18 cellular contexts compared by ENCODE assay signal in the genomic region with DNA sequence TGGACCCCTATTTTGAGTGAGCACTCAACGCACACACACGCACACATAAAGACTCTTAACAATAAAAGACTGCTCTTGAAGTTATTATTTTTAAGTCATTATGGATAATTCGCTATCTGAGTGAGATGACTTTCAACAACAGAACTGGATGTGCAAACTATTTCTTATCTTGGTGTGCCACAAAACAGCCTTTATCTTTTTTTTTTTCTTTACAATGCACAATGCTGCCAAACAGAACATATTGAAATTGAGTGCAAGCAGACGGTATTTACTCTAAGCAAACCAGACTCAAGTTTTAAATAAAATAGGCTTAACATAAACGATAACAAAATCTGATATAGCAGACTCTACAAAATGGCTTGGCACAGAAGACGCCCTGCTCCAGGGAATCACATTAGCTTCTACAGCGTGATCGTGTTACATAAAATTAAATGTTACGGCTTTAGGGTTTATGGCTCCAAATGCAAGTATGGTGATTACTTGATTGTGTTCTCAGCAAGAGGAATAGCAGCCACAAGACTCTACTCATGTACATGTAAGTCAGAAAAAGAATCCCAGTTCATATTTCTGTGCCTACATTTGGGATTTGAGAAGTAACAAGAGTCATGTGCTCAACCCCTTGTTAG. TPM values are rescaled to one million over a fixed set of nuclear protein-coding genes. Genes with fewer than 3 reads are reported as not detected.
DNase-seq lines count a peak whose midpoint lies in the region; ATAC-seq and TF ChIP-seq lines count a peak whose summit lies in the region.
"Had no signal": no experiment of that assay in that cellular context is flagged by ENCODE, and none has a peak within 500 bp of the region (broad histone marks: within the 10 kb centered on the region; RNA-seq: fewer than 3 reads in every experiment).

No MANE protein-coding gene starts in this region.

- H3K27ac ChIP-seq in BLaER1 treated with 17β-estradiol and CSF1 and Interleukin-3, amounts not matched to agents 10 nM and 100 nM = no peak overlapping the region
- no peak overlapping the region for H3K27ac ChIP-seq in IMR-90 (ENCODE audit: insufficient read depth, low read length)
- no peak overlapping the region for H3K27ac ChIP-seq in SK-N-SH (ENCODE audit: low read depth in 2 of 2, low read length in 1 of 2)
- H3K27ac ChIP-seq: SJCRH30 had no signal

- WGBS in IMR-90 (ENCODE audit: extremely low coverage in 2 of 2, insufficient read length in 1 of 2), 2 experiments = no CpG with 5 or more reads among the region's 9 CpGs
- 33% methylated on average over 9 of the region's 9 CpGs for WGBS in SK-N-SH (ENCODE audit: low lambda C conversion rate)

- no peak overlapping the region for H3K14ac ChIP-seq in IMR-90 (replicated peaks; ENCODE audit: low read depth, low read length)

- H2AK9ac ChIP-seq in IMR-90 (replicated peaks; ENCODE audit: low read depth, low read length, poor library complexity) = no peak overlapping the region

- DNase-seq in IMR-90 = no peak
- no peak for DNase-seq in SK-N-SH
- peak; percentile 67 for DNase-seq in fibroblast of villous mesenchyme (ENCODE audit: low read depth)
- DNase-seq in anterior cingulate cortex (lab: John Stamatoyannopoulos, UW) = no peak
- no peak for DNase-seq in GM10266 (ENCODE audit: extremely low spot score)
- no peak for DNase-seq in KG1 (lab: John Stamatoyannopoulos, UW)
- DNase-seq: ACHN, AML-193, COR-L47, EL, HFFc6, Kasumi-1, NCI-H1436, NCI-H2029, NCI-H524 treated with DMSO at 0.1 percent for 48 hours, PC-3, SJCRH30 had no signal

- no peak overlapping the region for H3K9ac ChIP-seq in BLaER1 treated with 17β-estradiol and CSF1 and Interleukin-3, amounts not matched to agents 10 nM and 100 nM
- H3K9ac ChIP-seq in IMR-90 (ENCODE audit: low read depth, low read length) (no peak overlapping the region), SK-N-SH (no peak overlapping the region)

- no peak overlapping the region for H3K56ac ChIP-seq in IMR-90 (ENCODE audit: extremely low read depth, insufficient read depth, low read length)

- H4K5ac ChIP-seq in IMR-90 (ENCODE audit: low read depth, low read length) = no peak overlapping the region

- H4K20me1 ChIP-seq in BLaER1 treated with 17β-estradiol and CSF1 and Interleukin-3, amounts not matched to agents 10 nM and 100 nM = no peaks in the 10 kb centered on the region
- H4K20me1 ChIP-seq in IMR-90 (ENCODE audit: insufficient read depth, low read length) = no peaks in the 10 kb centered on the region
- no peaks in the 10 kb centered on the region for H4K20me1 ChIP-seq in SK-N-SH (ENCODE audit: insufficient read depth)

- in situ Hi-C loops in IMR-90 (cut with MboI; ENCODE audit: low sequenced_read_pairs) = loop anchor here (10.0 kb wide), 1 partner anchor 753 kb away; no protein-coding TSS in a partner anchor

- POLR2A ChIA-PET in IMR-90 (lab: Charles Lee; ENCODE audit: unreplicated experiment) (no interaction called here), SK-N-SH (lab: Yijun Ruan, JAX) (no interaction called here)

- H2BK20ac ChIP-seq in IMR-90 (ENCODE audit: low read depth, low read length) = peak overlapping the region; percentile 41; the same call in 1 of the 2 replicates

- no peaks in the 10 kb centered on the region for H3F3A ChIP-seq in SK-N-SH (replicated peaks; ENCODE audit: insufficient read depth)

- no peak overlapping the region for H2BK5ac ChIP-seq in IMR-90 (ENCODE audit: low read depth, low read length, poor library complexity, severe bottlenecking)

- TF ChIP-seq CTCF in IMR-90 (conservative IDR thresholded peaks at IDR 0.05; ENCODE audit: low read depth, low read length) = no peak
- no peak for TF ChIP-seq CTCF in SK-N-SH (IDR thresholded peaks at IDR 0.05)
- no peak for TF ChIP-seq CTCF in fibroblast of villous mesenchyme (IDR thresholded peaks at IDR 0.05; ENCODE audit: insufficient read depth, low read depth, low read length)
- no peak for TF ChIP-seq CTCF in GM10266 (IDR thresholded peaks at IDR 0.05; ENCODE audit: control insufficient read depth, insufficient read depth, low read depth, missing control alignments)

- ATAC-seq in IMR-90 (ENCODE audit: low read depth) = no peak
- ATAC-seq: PC-3 had no signal

- peaks cover 17% of the 10 kb centered on the region for H3K9me1 ChIP-seq in IMR-90 (ENCODE audit: insufficient read depth, low read length)

- H2AK5ac ChIP-seq in IMR-90 (ENCODE audit: low read depth, low read length) = no peak overlapping the region

- H3K4me1 ChIP-seq in BLaER1 treated with 17β-estradiol and CSF1 and Interleukin-3, amounts not matched to agents 10 nM and 100 nM = peaks cover 40 to 67% (median 59%) of the 10 kb centered on the region in 10 experiments
- H3K4me1 ChIP-seq in IMR-90 (ENCODE audit: control insufficient read depth, insufficient read depth, low read length) (peaks cover 18% of the 10 kb centered on the region), SK-N-SH (ENCODE audit: control insufficient read depth in 1 of 2, insufficient read depth in 2 of 2, low read depth in 1 of 2, low read length in 1 of 2) (peaks cover 3 to 14% of the 10 kb centered on the region in 2 experiments; a peak in 1 of 4 replicates)

- H3K9me3 ChIP-seq in BLaER1 treated with 17β-estradiol and CSF1 and Interleukin-3, amounts not matched to agents 10 nM and 100 nM (replicated peaks in 1 of 11) = peaks cover 8 to 24% (median 11%) of the 10 kb centered on the region in 11 experiments; a peak in 20 of 22 replicates
- H3K9me3 ChIP-seq in IMR-90 (ENCODE audit: control insufficient read depth, insufficient read depth, low read length) (no peaks in the 10 kb centered on the region), SK-N-SH (no peaks in the 10 kb centered on the region)

- H3K4ac ChIP-seq in IMR-90 (ENCODE audit: low read depth, low read length) = no peak overlapping the region

- no peak overlapping the region for H4K91ac ChIP-seq in IMR-90 (ENCODE audit: insufficient read depth, low read depth, low read length)

- peaks cover 0 to 15% (median 0%) of the 10 kb centered on the region in 11 experiments; a peak in 1 of 22 replicates for H3K36me3 ChIP-seq in BLaER1 treated with 17β-estradiol and CSF1 and Interleukin-3, amounts not matched to agents 10 nM and 100 nM
- H3K36me3 ChIP-seq in IMR-90 (ENCODE audit: control insufficient read depth, insufficient read depth, low read length) = no peaks in the 10 kb centered on the region
- no peaks in the 10 kb centered on the region for H3K36me3 ChIP-seq in SK-N-SH (replicated peaks in 1 of 2; ENCODE audit: control insufficient read depth in 1 of 2, insufficient read depth in 2 of 2, low read length in 1 of 2)
- H3K36me3 ChIP-seq: SJCRH30 had no signal

- BruUV-seq in IMR-90 (replicated peaks; lab: Mats Ljungman, UMichigan) = no TSS peak

- intact Hi-C loops in IMR-90 (cut with micrococcal nuclease) = no loop called here

- H3K9me2 ChIP-seq in SK-N-SH = no peaks in the 10 kb centered on the region

- H2AFZ ChIP-seq in IMR-90 (replicated peaks; ENCODE audit: low read length, poor library complexity) (no peak overlapping the region), SK-N-SH (ENCODE audit: low read depth) (no peak overlapping the region)

- CTCF ChIA-PET in IMR-90 (lab: Yijun Ruan, JAX) (no interaction called here), SK-N-SH (lab: Yijun Ruan, JAX) (interaction anchor here (0.7 to 1.6 kb wide), 3 partner anchors 8 to 1371 kb away, joined by 3 to 5 read pairs (median 4); no protein-coding TSS in a partner anchor)

- H3K79me2 ChIP-seq in SK-N-SH (ENCODE audit: insufficient read depth) = no peaks in the 10 kb centered on the region

- no peak for TF ChIP-seq POLR2A in IMR-90 (IDR thresholded peaks at IDR 0.05; ENCODE audit: low read depth, low read length)

- peaks cover 0 to 3% of the 10 kb centered on the region in 2 experiments; a peak in 1 of 4 replicates for H3K79me1 ChIP-seq in IMR-90 (ENCODE audit: low read depth in 1 of 2, low read length in 2 of 2)

- no peak for TF ChIP-seq RAD21 in IMR-90 (IDR thresholded peaks at IDR 0.05; ENCODE audit: low read length)
- no peak for TF ChIP-seq RAD21 in SK-N-SH (IDR thresholded peaks at IDR 0.05; ENCODE audit: low read length)

- no peak overlapping the region for H4K8ac ChIP-seq in IMR-90 (ENCODE audit: low read depth in 2 of 2, low read length in 2 of 2)

- H3K4me3 ChIP-seq in BLaER1 treated with 17β-estradiol and CSF1 and Interleukin-3, amounts not matched to agents 10 nM and 100 nM = no peak overlapping the region
- no peak overlapping the region for H3K4me3 ChIP-seq in IMR-90 (ENCODE audit: insufficient read depth, low read depth, low read length)
- H3K4me3 ChIP-seq in SK-N-SH (ENCODE audit: low read depth in 2 of 2, low read length in 1 of 2) = no peak overlapping the region
- no peak overlapping the region for H3K4me3 ChIP-seq in fibroblast of villous mesenchyme (ENCODE audit: low read depth, low read length)
- H3K4me3 ChIP-seq: SJCRH30 had no signal

- dilution Hi-C loops in IMR-90 (cut with HindIII; ENCODE audit: low sequenced_read_pairs, unreplicated experiment) = no loop called here

- no peaks in the 10 kb centered on the region for H3K27me3 ChIP-seq in BLaER1 treated with 17β-estradiol and CSF1 and Interleukin-3, amounts not matched to agents 10 nM and 100 nM
- H3K27me3 ChIP-seq in IMR-90 (ENCODE audit: control insufficient read depth, insufficient read depth, low read length) = no peaks in the 10 kb centered on the region; the same call in none of the 2 replicates
- H3K27me3 ChIP-seq in SK-N-SH (ENCODE audit: insufficient read depth) = peaks cover 12% of the 10 kb centered on the region; the same call in 1 of the 2 replicates
- H3K27me3 ChIP-seq: SJCRH30 had no signal

- H3K18ac ChIP-seq in IMR-90 (ENCODE audit: low read depth, low read length) = peak overlapping the region; percentile 58

- H3K4me2 ChIP-seq in BLaER1 treated with 17β-estradiol and CSF1 and Interleukin-3, amounts not matched to agents 10 nM and 100 nM = peak overlapping the region in 9 of 11 experiments; percentile 9 to 95 (median 29); a peak in 13 of 22 replicates
- H3K4me2 ChIP-seq in IMR-90 (ENCODE audit: low read depth, low read length) (no peak overlapping the region), SK-N-SH (no peak overlapping the region)

- H2BK15ac ChIP-seq in IMR-90 (ENCODE audit: low read depth, low read length) = 0 out of 3 replicates have a peak overlapping the region, but pooled peaks have one; percentile 11

- peak overlapping the region; percentile 26; the same call in 1 of the 2 replicates for H2BK120ac ChIP-seq in IMR-90 (ENCODE audit: low read depth, low read length)

- no peak for TF ChIP-seq EP300 in SK-N-SH (IDR thresholded peaks at IDR 0.05; ENCODE audit: borderline replicate concordance in 1 of 2, low read depth in 1 of 2, low read length in 1 of 2)

- H3K23ac ChIP-seq in IMR-90 (ENCODE audit: low read depth, low read length) = peak overlapping the region; percentile 52; the same call in 1 of the 2 replicates

RNA-seq across cellular contexts. Expression of a gene that starts 9.6 kb away (rescaled TPM):
- total RNA-seq in IMR-90 (2012; rRNA removed) (5.8 and 6.3 TPM in 2 replicates), fibroblast of villous mesenchyme (1.3 and 2.6 TPM in 2 replicates)
- polyA plus RNA-seq in IMR-90 (2012; rRNA removed) (5.3 and 5.5 TPM in 2 replicates), SK-N-SH (2012; rRNA removed) (0.06 and 0.20 TPM in 2 replicates)
- polyA plus RNA-seq in IMR-90 (2012; cell fraction: cytosol; rRNA removed) = 3.4 and 3.9 TPM in 2 replicates
- 5.2 and 6.8 TPM in 2 replicates for polyA plus RNA-seq in IMR-90 (2012; cell fraction: nucleus; rRNA removed; ENCODE audit: low replicate concordance)
- 0.09 TPM in 2 replicates for polyA plus RNA-seq in SK-N-SH (2012; cell fraction: cytosol; rRNA removed)
- polyA plus RNA-seq in SK-N-SH (2012; cell fraction: nucleus; rRNA removed) = 0.11 and 0.23 TPM in 2 replicates

RNA-seq across cellular contexts. Expression of a gene that starts 22.5 kb away (rescaled TPM):
- 1.3 and 1.4 TPM in 2 replicates for total RNA-seq in IMR-90 (2012; rRNA removed)
- 5.8 and 7.4 TPM in 2 replicates for polyA plus RNA-seq in IMR-90 (2012; rRNA removed)
- polyA plus RNA-seq in IMR-90 (2012; cell fraction: cytosol; rRNA removed) = 2.9 and 20.0 TPM in 2 replicates
- polyA plus RNA-seq in IMR-90 (2012; cell fraction: nucleus; rRNA removed; ENCODE audit: low replicate concordance) = 1.0 and 5.5 TPM in 2 replicates
- 3.0 and 3.8 TPM in 2 replicates for polyA plus RNA-seq in SK-N-SH (2012; rRNA removed)
- polyA plus RNA-seq in SK-N-SH (2012; cell fraction: cytosol; rRNA removed) = 3.9 and 4.5 TPM in 2 replicates
- polyA plus RNA-seq in SK-N-SH (2012; cell fraction: nucleus; rRNA removed) = 0.97 and 1.3 TPM in 2 replicates
- total RNA-seq in fibroblast of villous mesenchyme = 1.3 TPM in 1 of 2 replicates, not detected in the other
- total RNA-seq: HFFc6, PC-3 had no signal

Comparison
In these comparisons a context has a peak if more than half of its experiments do, and no peak if none do; other contexts are left out.
1. H3K4me2 ChIP-seq: peak in BLaER1 treated with 17β-estradiol and CSF1 and Interleukin-3, amounts not matched to agents 10 nM and 100 nM (9 of 11); none in IMR-90 (single experiment) and SK-N-SH (single experiment).